Comparison of ENCODE assay signal across 15 cellular contexts in the genomic region with DNA sequence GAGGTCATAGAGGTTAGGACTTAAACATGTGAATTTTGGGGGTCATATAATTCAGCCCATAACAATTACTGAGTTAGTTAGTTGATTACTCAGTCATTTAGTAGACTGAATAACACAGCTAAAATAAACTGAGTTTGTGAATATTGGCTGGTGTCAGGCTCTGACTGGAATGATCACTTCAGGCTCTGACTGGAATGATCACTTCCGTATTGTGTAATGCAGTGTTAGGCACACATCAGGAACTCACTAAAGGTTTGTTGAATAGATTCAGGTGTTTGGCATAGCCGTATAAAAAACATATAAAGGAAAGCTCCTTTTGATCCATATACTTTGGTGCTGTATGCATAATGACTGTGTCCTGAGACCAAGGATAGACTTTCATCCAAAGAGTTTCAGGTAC.
DNase-seq lines count a peak whose midpoint lies in the region; ATAC-seq and TF ChIP-seq lines count a peak whose summit lies in the region.
"Had no signal": no experiment of that assay in that cellular context is flagged by ENCODE, and none has a peak within 500 bp of the region (broad histone marks: within the 10 kb centered on the region; RNA-seq: fewer than 3 reads in every experiment).

No MANE protein-coding gene starts in this region.

- dilution Hi-C loops in mammary epithelial cell (cut with HindIII; ENCODE audit: low sequenced_read_pairs): no loop called here

- no peaks in the 10 kb centered on the region for H3K36me3 Mint-ChIP-seq in MCF 10A (ENCODE audit: insufficient read depth, unreplicated experiment)
- H3K36me3 Mint-ChIP-seq in CD8-positive, alpha-beta T cell: no peaks in the 10 kb centered on the region

- no peaks in the 10 kb centered on the region for H3K4me1 Mint-ChIP-seq in MCF 10A (ENCODE audit: insufficient read depth, unreplicated experiment)
- no peaks in the 10 kb centered on the region for H3K4me1 Mint-ChIP-seq in CD8-positive, alpha-beta T cell (ENCODE audit: low read depth)

- no peaks in the 10 kb centered on the region for H4K20me1 ChIP-seq in mammary epithelial cell (ENCODE audit: insufficient read depth, low read length)
- H4K20me1 ChIP-seq: BLaER1 had no signal

- BruUV-seq in MCF 10A (replicated peaks; lab: Mats Ljungman, UMichigan) (no TSS peak), mammary epithelial cell (replicated peaks; lab: Mats Ljungman, UMichigan) (no TSS peak)

- H3K9me3 ChIP-seq in mammary epithelial cell (replicated peaks; ENCODE audit: insufficient read depth, low read length): no peaks in the 10 kb centered on the region
- H3K9me3 ChIP-seq in right lobe of liver: no peaks in the 10 kb centered on the region
- H3K9me3 ChIP-seq in upper lobe of right lung: no peaks in the 10 kb centered on the region
- no peaks in the 10 kb centered on the region for H3K9me3 ChIP-seq in CD8-positive, alpha-beta T cell (ENCODE audit: low read length)
- H3K9me3 ChIP-seq: BLaER1, HAP-1 had no signal

- no peak overlapping the region for H3K27ac ChIP-seq in mammary epithelial cell (ENCODE audit: insufficient read depth, low read depth, low read length)
- peak overlapping the region; percentile 50 to 77 (median 69) for H3K27ac ChIP-seq in right lobe of liver
- H3K27ac ChIP-seq in upper lobe of right lung: no peak overlapping the region
- H3K27ac ChIP-seq in CD8-positive, alpha-beta T cell (ENCODE audit: low read depth, low read length): no peak overlapping the region
- H3K27ac ChIP-seq: BLaER1 had no signal

- DNase-seq in MCF 10A (ENCODE audit: unreplicated experiment): peak; percentile 6
- DNase-seq in mammary epithelial cell: no peak
- DNase-seq in epithelial cell of esophagus (ENCODE audit: low read depth): peak; percentile 51
- no peak for DNase-seq in right lobe of liver
- no peak for DNase-seq in upper lobe of right lung
- no peak for DNase-seq in CD8-positive, alpha-beta T cell
- no peak for DNase-seq in RPMI8226
- DNase-seq in HEK293T (ENCODE audit: extremely low spot score): no peak
- DNase-seq: 8988T, AML-193, DMS79, EL, HFFc6 had no signal

- no peak overlapping the region for H3K4me2 ChIP-seq in mammary epithelial cell (ENCODE audit: insufficient read depth, low read depth, low read length)
- H3K4me2 ChIP-seq: BLaER1 had no signal

- H3K27me3 Mint-ChIP-seq in MCF 10A (ENCODE audit: insufficient read depth, unreplicated experiment): peaks cover 24% of the 10 kb centered on the region
- peaks cover 5% of the 10 kb centered on the region for H3K27me3 Mint-ChIP-seq in CD8-positive, alpha-beta T cell (ENCODE audit: low read depth)

- no peaks in the 10 kb centered on the region for H3K79me2 ChIP-seq in mammary epithelial cell (ENCODE audit: insufficient read depth, low read length)

- H3K4me3 Mint-ChIP-seq in MCF 10A (ENCODE audit: unreplicated experiment): no peak overlapping the region
- no peak overlapping the region for H3K4me3 Mint-ChIP-seq in CD8-positive, alpha-beta T cell
- H3K4me3 Mint-ChIP-seq: HFFc6 had no signal

- POLR2A ChIA-PET in MCF 10A (lab: Yijun Ruan, JAX): no interaction called here
- POLR2A ChIA-PET in CD8-positive, alpha-beta T cell (lab: Charles Lee): no interaction called here
- POLR2A ChIA-PET in HEK293T (lab: Yijun Ruan, JAX): no interaction called here

- H3K9me3 Mint-ChIP-seq in MCF 10A (ENCODE audit: unreplicated experiment): no peaks in the 10 kb centered on the region
- H3K9me3 Mint-ChIP-seq in CD8-positive, alpha-beta T cell: no peaks in the 10 kb centered on the region

- intact Hi-C loops in MCF 10A (cut with micrococcal nuclease): no loop called here
- intact Hi-C loops in mammary epithelial cell (cut with micrococcal nuclease): no loop called here
- intact Hi-C loops in right lobe of liver (cut with DNase I): no loop called here
- intact Hi-C loops in upper lobe of right lung (cut with DNase I): no loop called here
- intact Hi-C loops in CD8-positive, alpha-beta T cell (cut with DNase I, micrococcal nuclease): no loop called here

- in situ Hi-C loops in mammary epithelial cell (cut with MboI; ENCODE audit: low sequenced_read_pairs in 2 of 2): no loop called here

- no peak overlapping the region for H3K4me3 ChIP-seq in mammary epithelial cell (replicated peaks in 1 of 3; ENCODE audit: insufficient read depth in 1 of 3, low read depth in 2 of 3, low read length in 3 of 3)
- no peak overlapping the region for H3K4me3 ChIP-seq in epithelial cell of esophagus (ENCODE audit: low read length)
- H3K4me3 ChIP-seq in right lobe of liver: no peak overlapping the region
- no peak overlapping the region for H3K4me3 ChIP-seq in upper lobe of right lung
- no peak overlapping the region for H3K4me3 ChIP-seq in CD8-positive, alpha-beta T cell (ENCODE audit: low read depth, low read length)
- H3K4me3 ChIP-seq: BLaER1, HAP-1 had no signal

- H3K4me1 ChIP-seq in mammary epithelial cell (ENCODE audit: insufficient read depth, low read length) (no peaks in the 10 kb centered on the region), right lobe of liver (peaks cover 0 to 52% (median 16%) of the 10 kb centered on the region in 4 donors), upper lobe of right lung (peaks cover 6% of the 10 kb centered on the region)
- H3K4me1 ChIP-seq in CD8-positive, alpha-beta T cell (ENCODE audit: insufficient read depth, low read length): no peaks in the 10 kb centered on the region
- H3K4me1 ChIP-seq: BLaER1, HAP-1 had no signal

- no peak overlapping the region for H3K27ac Mint-ChIP-seq in MCF 10A (ENCODE audit: low read depth, unreplicated experiment)
- H3K27ac Mint-ChIP-seq in CD8-positive, alpha-beta T cell: no peak overlapping the region
- H3K27ac Mint-ChIP-seq: HFFc6 had no signal

- peak; percentile 69 to 81 (median 80) for ATAC-seq in right lobe of liver
- peak; percentile 74 for ATAC-seq in upper lobe of right lung
- no peak for ATAC-seq in CD8-positive, alpha-beta T cell

- H3K9ac ChIP-seq in mammary epithelial cell (ENCODE audit: insufficient read depth, low read length): no peak overlapping the region
- H3K9ac ChIP-seq: BLaER1 had no signal

- CTCF ChIA-PET in MCF 10A (lab: Yijun Ruan, JAX) (interaction anchor here (0.6 to 0.7 kb wide), 2 partner anchors 518 to 625 kb away, joined by 3 read pairs; no protein-coding TSS in a partner anchor), mammary epithelial cell (lab: Charles Lee; ENCODE audit: low non-redundant PET) (no interaction called here), HEK293T (lab: Yijun Ruan, JAX) (no interaction called here)
- CTCF ChIA-PET in CD8-positive, alpha-beta T cell (lab: Charles Lee): no interaction called here

- 94% methylated on average over 2 of the region's 2 CpGs for whole genome bisulfite sequencing in mammary epithelial cell (ENCODE audit: low coverage, missing lambda C conversion rate)
- WGBS in right lobe of liver (ENCODE audit: insufficient coverage, low coverage, low lambda C conversion rate, missing lambda C conversion rate): 42% methylated on average over 2 of the region's 2 CpGs

- peak; percentile 25 for TF ChIP-seq POLR2A in right lobe of liver (IDR thresholded peaks at IDR 0.05)

- H3K27me3 ChIP-seq in mammary epithelial cell (ENCODE audit: insufficient read depth, low read length) (no peaks in the 10 kb centered on the region), right lobe of liver (no peaks in the 10 kb centered on the region), upper lobe of right lung (no peaks in the 10 kb centered on the region)
- no peaks in the 10 kb centered on the region for H3K27me3 ChIP-seq in CD8-positive, alpha-beta T cell (ENCODE audit: insufficient read depth, low read length)
- H3K27me3 ChIP-seq: BLaER1 had no signal

- H3K36me3 ChIP-seq in mammary epithelial cell (ENCODE audit: insufficient read depth, low read length) (no peaks in the 10 kb centered on the region), right lobe of liver (no peaks in the 10 kb centered on the region), upper lobe of right lung (no peaks in the 10 kb centered on the region)
- no peaks in the 10 kb centered on the region for H3K36me3 ChIP-seq in CD8-positive, alpha-beta T cell (ENCODE audit: insufficient read depth, low read length)
- H3K36me3 ChIP-seq: BLaER1, HAP-1 had no signal

- H2AFZ ChIP-seq in mammary epithelial cell (ENCODE audit: low read depth, low read length): no peak overlapping the region

- TF ChIP-seq CTCF in MCF 10A (IDR thresholded peaks at IDR 0.05; ENCODE audit: unreplicated experiment): no peak
- no peak for TF ChIP-seq CTCF in mammary epithelial cell (conservative IDR thresholded peaks at IDR 0.05 in 1 of 2, IDR thresholded peaks at IDR 0.05 in 1 of 2; ENCODE audit: extremely low read depth in 1 of 2, insufficient read depth in 1 of 2, low read depth in 1 of 2, low read length in 2 of 2)
- no peak for TF ChIP-seq CTCF in epithelial cell of esophagus (IDR thresholded peaks at IDR 0.05; ENCODE audit: insufficient read depth, low read depth, low read length, missing control alignments)
- no peak for TF ChIP-seq CTCF in right lobe of liver (IDR thresholded peaks at IDR 0.05)
- no peak for TF ChIP-seq CTCF in upper lobe of right lung (IDR thresholded peaks at IDR 0.05)
- TF ChIP-seq CTCF in CD8-positive, alpha-beta T cell (IDR thresholded peaks at IDR 0.05): no peak

TF ChIP-seq in HEK293T, 16 proteins besides CTCF, POLR2A, EP300 and RAD21:
- TF ChIP-seq LEF1 (IDR thresholded peaks at IDR 0.05; ENCODE audit: borderline replicate concordance) (no peak), NFRKB (IDR thresholded peaks at IDR 0.05) (no peak), L3MBTL2 (conservative IDR thresholded peaks at IDR 0.05) (no peak), ZNF384 (IDR thresholded peaks at IDR 0.05) (no peak), SP1 (IDR thresholded peaks at IDR 0.05) (no peak), FOXM1 (IDR thresholded peaks at IDR 0.05; ENCODE audit: borderline replicate concordance) (no peak), BHLHE40 (IDR thresholded peaks at IDR 0.05; ENCODE audit: borderline replicate concordance) (no peak), TARDBP (IDR thresholded peaks at IDR 0.05) (no peak), ELF4 (IDR thresholded peaks at IDR 0.05) (no peak), SUZ12 (IDR thresholded peaks at IDR 0.05) (no peak), HDGF (IDR thresholded peaks at IDR 0.05; ENCODE audit: borderline replicate concordance) (no peak), FOXA1 (IDR thresholded peaks at IDR 0.05) (no peak), FOXK2 (IDR thresholded peaks at IDR 0.05) (no peak), CTBP1 (IDR thresholded peaks at IDR 0.05; ENCODE audit: borderline replicate concordance) (no peak)
- TF ChIP-seq, protein P1, sequence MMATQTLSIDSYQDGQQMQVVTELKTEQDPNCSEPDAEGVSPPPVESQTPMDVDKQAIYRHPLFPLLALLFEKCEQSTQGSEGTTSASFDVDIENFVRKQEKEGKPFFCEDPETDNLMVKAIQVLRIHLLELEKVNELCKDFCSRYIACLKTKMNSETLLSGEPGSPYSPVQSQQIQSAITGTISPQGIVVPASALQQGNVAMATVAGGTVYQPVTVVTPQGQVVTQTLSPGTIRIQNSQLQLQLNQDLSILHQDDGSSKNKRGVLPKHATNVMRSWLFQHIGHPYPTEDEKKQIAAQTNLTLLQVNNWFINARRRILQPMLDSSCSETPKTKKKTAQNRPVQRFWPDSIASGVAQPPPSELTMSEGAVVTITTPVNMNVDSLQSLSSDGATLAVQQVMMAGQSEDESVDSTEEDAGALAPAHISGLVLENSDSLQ (IDR thresholded peaks at IDR 0.05): no peak

Comparison
In these comparisons a context has a peak if more than half of its experiments do, and no peak if none do; other contexts are left out.
1. DNase-seq: peak in MCF 10A (single experiment) and epithelial cell of esophagus (single experiment); none in mammary epithelial cell (single experiment), right lobe of liver (0 of 3), upper lobe of right lung (single experiment), CD8-positive, alpha-beta T cell (0 of 7), RPMI8226 (single experiment) and HEK293T (single experiment).
2. H3K27ac ChIP-seq: peak in right lobe of liver (3 of 3); none in mammary epithelial cell (single experiment), upper lobe of right lung (single experiment) and CD8-positive, alpha-beta T cell (single experiment).